8 cellular contexts compared by ENCODE assay signal in the genomic region with DNA sequence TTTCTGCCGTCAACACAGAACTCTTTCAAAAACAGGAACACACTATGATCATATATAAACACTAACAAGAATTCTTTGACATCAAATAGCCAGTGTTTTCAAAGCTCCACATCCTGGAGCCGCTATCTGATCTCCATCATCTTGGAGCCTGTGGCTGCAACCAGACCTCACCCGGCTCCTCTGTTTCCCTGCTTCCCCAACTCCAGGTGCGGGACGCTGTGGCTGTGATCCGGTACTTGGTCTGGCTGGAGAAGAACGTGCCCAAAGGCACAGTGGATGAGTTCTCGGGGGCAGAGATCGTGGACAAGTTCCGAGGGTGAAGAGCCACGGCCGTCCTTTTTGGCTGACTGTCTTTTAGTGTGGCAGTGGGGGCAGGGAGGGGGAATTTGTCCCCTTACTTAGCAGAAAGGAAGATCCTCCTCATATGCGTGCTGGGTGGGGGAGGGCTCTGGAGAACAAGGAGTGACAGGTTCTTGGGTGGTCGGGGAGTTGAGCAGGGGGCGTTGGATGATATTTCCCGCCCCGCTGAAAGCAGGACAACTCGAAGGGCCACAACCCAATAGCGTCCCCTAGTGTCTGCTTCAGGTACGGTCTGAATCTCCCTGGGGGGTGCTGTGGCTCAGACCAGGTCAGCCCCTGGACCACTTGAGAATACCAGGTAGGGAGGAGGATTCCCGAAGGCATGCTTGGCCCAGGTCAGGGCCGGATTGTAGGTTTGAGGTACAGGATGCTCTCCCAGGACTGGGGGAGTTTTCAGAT. TPM values are rescaled to one million over a fixed set of nuclear protein-coding genes. Genes with fewer than 3 reads are reported as not detected.
DNase-seq lines count a peak whose midpoint lies in the region; ATAC-seq and TF ChIP-seq lines count a peak whose summit lies in the region.
"Had no signal": no experiment of that assay in that cellular context is flagged by ENCODE, and none has a peak within 500 bp of the region (broad histone marks: within the 10 kb centered on the region; RNA-seq: fewer than 3 reads in every experiment).

No MANE protein-coding gene starts in this region.

- TF ChIP-seq CTCF in nephron progenitor cell (IDR thresholded peaks at IDR 0.05) = peak; percentile 36

- no peaks in the 10 kb centered on the region for H3K36me3 Mint-ChIP-seq in nephron progenitor cell (ENCODE audit: low read depth)
- H3K36me3 Mint-ChIP-seq: activated CD8-positive, alpha-beta memory T cell treated with anti-CD3 and anti-CD28 coated beads, Interleukin-2, amount 10 ng/mL, durations not matched to agents 7 days and 5 days had no signal

- peaks cover 29% of the 10 kb centered on the region for H3K27me3 Mint-ChIP-seq in nephron progenitor cell (ENCODE audit: low read depth, poor library complexity)
- H3K27me3 Mint-ChIP-seq: activated CD8-positive, alpha-beta memory T cell treated with anti-CD3 and anti-CD28 coated beads, Interleukin-2, amount 10 ng/mL, durations not matched to agents 7 days and 5 days had no signal

- no peak overlapping the region for H3K4me3 Mint-ChIP-seq in nephron progenitor cell
- H3K4me3 Mint-ChIP-seq: activated CD8-positive, alpha-beta memory T cell treated with anti-CD3 and anti-CD28 coated beads, Interleukin-2, amount 10 ng/mL, durations not matched to agents 7 days and 5 days had no signal

- H3K9me3 Mint-ChIP-seq in nephron progenitor cell = peaks cover 5% of the 10 kb centered on the region

- H3K27ac Mint-ChIP-seq in nephron progenitor cell = no peak overlapping the region
- H3K27ac Mint-ChIP-seq: activated CD8-positive, alpha-beta memory T cell treated with anti-CD3 and anti-CD28 coated beads, Interleukin-2, amount 10 ng/mL, durations not matched to agents 7 days and 5 days had no signal

- H3K4me1 Mint-ChIP-seq in nephron progenitor cell = peaks cover 18% of the 10 kb centered on the region

- peak; percentile 83 for DNase-seq in ELF-1 (ENCODE audit: low read depth, low spot score)
- peak; percentile 54 for DNase-seq in HuH-7 (ENCODE audit: low spot score)
- DNase-seq in brain pericyte (ENCODE audit: low read depth, low spot score) = peak; percentile 7
- no peak for DNase-seq in nephron progenitor cell
- no peak for DNase-seq in A172 (ENCODE audit: low spot score)
- DNase-seq: activated CD8-positive, alpha-beta memory T cell treated with anti-CD3 and anti-CD28 coated beads, Interleukin-2, amount 10 ng/mL, durations not matched to agents 7 days and 5 days had no signal

- ATAC-seq in HG03378 (IDR thresholded peaks at IDR 0.05; ENCODE audit: unreplicated experiment) = no peak
- ATAC-seq in HG03039 (IDR thresholded peaks at IDR 0.05; ENCODE audit: unreplicated experiment) = no peak
- ATAC-seq: activated CD8-positive, alpha-beta memory T cell treated with anti-CD3 and anti-CD28 coated beads, Interleukin-2, amount 10 ng/mL, durations not matched to agents 7 days and 5 days had no signal

RNA-seq across cellular contexts. Expression of gene XPNPEP2, which starts 15.7 kb away (rescaled TPM):
- total RNA-seq in A172 (2014; rRNA removed; shearing (Covaris generic)) = not detected in 2 replicates

RNA-seq across cellular contexts. Expression of gene SASH3, which starts 25.3 kb away (rescaled TPM):
- not detected in 2 replicates for total RNA-seq in A172 (2014; rRNA removed; shearing (Covaris generic))

Comparison
In these comparisons a context has a peak if more than half of its experiments do, and no peak if none do; other contexts are left out.
1. DNase-seq: peak in ELF-1 (single experiment), HuH-7 (single experiment) and brain pericyte (single experiment); none in nephron progenitor cell (single experiment) and A172 (single experiment).